ENCODE assay signal across 10 cellular contexts in the genomic region with DNA sequence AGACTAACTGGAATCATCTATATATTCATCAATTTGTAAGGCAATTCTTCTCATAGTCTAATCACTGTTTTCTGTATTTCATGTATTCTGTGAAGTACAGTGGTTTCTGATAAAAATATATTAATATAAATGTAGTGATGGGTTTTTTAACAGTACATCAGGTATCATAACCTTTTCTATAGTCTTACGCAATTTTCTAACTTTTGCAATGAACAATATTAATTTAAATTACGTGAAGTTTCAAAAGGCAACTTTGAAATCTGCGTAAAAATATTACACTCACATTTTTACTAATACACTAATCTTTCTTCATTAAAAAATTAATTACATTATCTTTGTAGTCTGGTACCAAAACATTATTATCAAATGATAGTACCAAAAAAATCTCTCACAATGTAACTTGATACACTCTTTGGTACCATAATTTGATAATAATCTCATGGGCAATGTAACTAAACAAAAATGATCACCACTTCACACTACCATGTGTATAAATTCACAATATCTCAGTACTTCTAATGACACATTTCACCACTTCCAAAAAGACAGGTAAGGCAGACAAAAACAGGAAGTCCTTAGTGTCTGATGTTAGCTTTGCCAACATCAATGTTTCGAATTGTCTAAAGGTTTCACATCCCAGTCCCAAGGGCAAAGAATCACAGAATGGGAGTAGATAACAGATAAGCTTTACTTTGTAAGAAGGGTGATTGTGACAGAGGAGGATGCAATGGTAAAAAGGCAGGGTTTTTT. TPM values are rescaled to one million over a fixed set of nuclear protein-coding genes. Genes with fewer than 3 reads are reported as not detected.
DNase-seq lines count a peak whose midpoint lies in the region; ATAC-seq and TF ChIP-seq lines count a peak whose summit lies in the region.
"Had no signal": no experiment of that assay in that cellular context is flagged by ENCODE, and none has a peak within 500 bp of the region (broad histone marks: within the 10 kb centered on the region; RNA-seq: fewer than 3 reads in every experiment).

No MANE protein-coding gene starts in this region.

- no peak for DNase-seq in activated naive CD4-positive, alpha-beta T cell treated with anti-CD3 and anti-CD28 coated beads for 36 hours
- no peak for DNase-seq in activated naive CD4-positive, alpha-beta T cell (lab: John Stamatoyannopoulos, UW)
- DNase-seq in T-helper 2 cell treated with Interferon-gamma antibody and Interleukin-4, amounts not matched to agents 5 μg/mL and 100 μg/mL, for 36 hours (ENCODE audit: low spot score): no peak
- DNase-seq in brain microvascular endothelial cell (no peak), dorsolateral prefrontal cortex (no peak), NCI-H774 (lab: John Stamatoyannopoulos, UW) (no peak)
- DNase-seq: activated gamma-delta T cell, endodermal cell had no signal

- peak; percentile 36 for ATAC-seq in HG02798 (IDR thresholded peaks at IDR 0.05; ENCODE audit: poor library complexity, unreplicated experiment)
- peak; percentile 79 for ATAC-seq in stimulated activated memory B cell treated with anti-CD40 and anti-IgM and Interleukin-4, amounts not matched to agents 10 μg/mL and 1 μg/mL and 100 μg/mL, for 72 hours

- CTCF ChIA-PET in activated naive CD4-positive, alpha-beta T cell treated with anti-CD3 and anti-CD28 coated beads for 36 hours (lab: Charles Lee): interaction anchor here (0.5 to 1.7 kb wide), 3 partner anchors 31 to 846 kb away, joined by 3 to 5 read pairs (median 5); no protein-coding TSS in a partner anchor

- H3K36me3 ChIP-seq in brain microvascular endothelial cell (replicated peaks): no peaks in the 10 kb centered on the region

- in situ Hi-C loops in brain microvascular endothelial cell (cut with HindIII; ENCODE audit: low pct_ligation_motif_present, low sequenced_read_pairs): no loop called here

- intact Hi-C loops in activated naive CD4-positive, alpha-beta T cell treated with anti-CD3 and anti-CD28 coated beads for 36 hours (cut with micrococcal nuclease): loop anchor here (2.0 kb wide), 2 partner anchors 133 to 135 kb away; a partner anchor contains a TSS
- intact Hi-C loops in dorsolateral prefrontal cortex (cut with DNase I): no loop called here

- no peak for TF ChIP-seq CTCF in brain microvascular endothelial cell (IDR thresholded peaks at IDR 0.05; ENCODE audit: low read depth, low read length, missing control alignments)
- TF ChIP-seq CTCF in dorsolateral prefrontal cortex (IDR thresholded peaks at IDR 0.05 in 54 of 56, conservative IDR thresholded peaks at IDR 0.05 in 2 of 56; ENCODE audit: low read depth in 1 of 56, partially characterized antibody in 56 of 56): no peak

- H3K27me3 ChIP-seq in brain microvascular endothelial cell (replicated peaks) (no peaks in the 10 kb centered on the region), dorsolateral prefrontal cortex (no peaks in the 10 kb centered on the region)

- no peaks in the 10 kb centered on the region for H3K27me3 Mint-ChIP-seq in activated naive CD4-positive, alpha-beta T cell treated with anti-CD3 and anti-CD28 coated beads for 36 hours (ENCODE audit: low read depth)
- H3K27me3 Mint-ChIP-seq in T-helper 2 cell treated with Interferon-gamma antibody and Interleukin-4, amounts not matched to agents 5 μg/mL and 100 μg/mL, for 36 hours (ENCODE audit: low read depth): peaks cover 10% of the 10 kb centered on the region
- H3K27me3 Mint-ChIP-seq in stimulated activated memory B cell treated with anti-CD40 and anti-IgM and Interleukin-4, amounts not matched to agents 10 μg/mL and 1 μg/mL and 100 μg/mL, for 72 hours: no peaks in the 10 kb centered on the region

- H3K9me3 Mint-ChIP-seq in activated naive CD4-positive, alpha-beta T cell treated with anti-CD3 and anti-CD28 coated beads for 36 hours: no peaks in the 10 kb centered on the region
- H3K9me3 Mint-ChIP-seq in T-helper 2 cell treated with Interferon-gamma antibody and Interleukin-4, amounts not matched to agents 5 μg/mL and 100 μg/mL, for 36 hours: no peaks in the 10 kb centered on the region
- no peaks in the 10 kb centered on the region for H3K9me3 Mint-ChIP-seq in stimulated activated memory B cell treated with anti-CD40 and anti-IgM and Interleukin-4, amounts not matched to agents 10 μg/mL and 1 μg/mL and 100 μg/mL, for 72 hours
- H3K9me3 Mint-ChIP-seq: endodermal cell had no signal

- H3K4me3 ChIP-seq in brain microvascular endothelial cell (ENCODE audit: low read depth, low read length) (no peak overlapping the region), dorsolateral prefrontal cortex (no peak overlapping the region)

- H3K27ac ChIP-seq in brain microvascular endothelial cell (no peak overlapping the region), dorsolateral prefrontal cortex (no peak overlapping the region)

- H3K27ac Mint-ChIP-seq in activated naive CD4-positive, alpha-beta T cell treated with anti-CD3 and anti-CD28 coated beads for 36 hours: peak overlapping the region; percentile 77
- H3K27ac Mint-ChIP-seq in T-helper 2 cell treated with Interferon-gamma antibody and Interleukin-4, amounts not matched to agents 5 μg/mL and 100 μg/mL, for 36 hours: peak overlapping the region; percentile 49
- peak overlapping the region; percentile 73 for H3K27ac Mint-ChIP-seq in stimulated activated memory B cell treated with anti-CD40 and anti-IgM and Interleukin-4, amounts not matched to agents 10 μg/mL and 1 μg/mL and 100 μg/mL, for 72 hours
- H3K27ac Mint-ChIP-seq: endodermal cell had no signal

- H3K4me3 Mint-ChIP-seq in activated naive CD4-positive, alpha-beta T cell treated with anti-CD3 and anti-CD28 coated beads for 36 hours: peak overlapping the region; percentile 73
- H3K4me3 Mint-ChIP-seq in T-helper 2 cell treated with Interferon-gamma antibody and Interleukin-4, amounts not matched to agents 5 μg/mL and 100 μg/mL, for 36 hours: peak overlapping the region; percentile 58
- H3K4me3 Mint-ChIP-seq in stimulated activated memory B cell treated with anti-CD40 and anti-IgM and Interleukin-4, amounts not matched to agents 10 μg/mL and 1 μg/mL and 100 μg/mL, for 72 hours: peak overlapping the region; percentile 65
- H3K4me3 Mint-ChIP-seq: endodermal cell had no signal

- H3K4me1 Mint-ChIP-seq in activated naive CD4-positive, alpha-beta T cell treated with anti-CD3 and anti-CD28 coated beads for 36 hours (ENCODE audit: low read depth): peaks cover 18% of the 10 kb centered on the region
- peaks cover 16% of the 10 kb centered on the region for H3K4me1 Mint-ChIP-seq in T-helper 2 cell treated with Interferon-gamma antibody and Interleukin-4, amounts not matched to agents 5 μg/mL and 100 μg/mL, for 36 hours (ENCODE audit: low read depth)
- H3K4me1 Mint-ChIP-seq in stimulated activated memory B cell treated with anti-CD40 and anti-IgM and Interleukin-4, amounts not matched to agents 10 μg/mL and 1 μg/mL and 100 μg/mL, for 72 hours: peaks cover 15% of the 10 kb centered on the region

- H3K36me3 Mint-ChIP-seq in activated naive CD4-positive, alpha-beta T cell treated with anti-CD3 and anti-CD28 coated beads for 36 hours (ENCODE audit: low read depth): no peaks in the 10 kb centered on the region
- H3K36me3 Mint-ChIP-seq in T-helper 2 cell treated with Interferon-gamma antibody and Interleukin-4, amounts not matched to agents 5 μg/mL and 100 μg/mL, for 36 hours (ENCODE audit: low read depth): no peaks in the 10 kb centered on the region
- H3K36me3 Mint-ChIP-seq in stimulated activated memory B cell treated with anti-CD40 and anti-IgM and Interleukin-4, amounts not matched to agents 10 μg/mL and 1 μg/mL and 100 μg/mL, for 72 hours: no peaks in the 10 kb centered on the region

RNA-seq across cellular contexts. Expression of a gene that starts 8.7 kb away (rescaled TPM):
- total RNA-seq in activated naive CD4-positive, alpha-beta T cell treated with anti-CD3 and anti-CD28 coated beads for 36 hours: under 1 TPM; 0.10 to 0.35 TPM
- 10 to 100 TPM in 3 of 120 experiments, 1 to 10 TPM in 117; 2.2 to 10.9 (median 6.2) TPM for total RNA-seq in dorsolateral prefrontal cortex

RNA-seq across cellular contexts. Expression of a gene that starts 8.8 kb away (rescaled TPM):
- total RNA-seq in activated naive CD4-positive, alpha-beta T cell treated with anti-CD3 and anti-CD28 coated beads for 36 hours: 10 to 100 TPM; 11.4 to 13.1 TPM
- total RNA-seq in dorsolateral prefrontal cortex: 10 to 100 TPM; 33.4 to 70.2 (median 44.9) TPM
